8 cellular contexts compared by ENCODE assay signal in the genomic region with DNA sequence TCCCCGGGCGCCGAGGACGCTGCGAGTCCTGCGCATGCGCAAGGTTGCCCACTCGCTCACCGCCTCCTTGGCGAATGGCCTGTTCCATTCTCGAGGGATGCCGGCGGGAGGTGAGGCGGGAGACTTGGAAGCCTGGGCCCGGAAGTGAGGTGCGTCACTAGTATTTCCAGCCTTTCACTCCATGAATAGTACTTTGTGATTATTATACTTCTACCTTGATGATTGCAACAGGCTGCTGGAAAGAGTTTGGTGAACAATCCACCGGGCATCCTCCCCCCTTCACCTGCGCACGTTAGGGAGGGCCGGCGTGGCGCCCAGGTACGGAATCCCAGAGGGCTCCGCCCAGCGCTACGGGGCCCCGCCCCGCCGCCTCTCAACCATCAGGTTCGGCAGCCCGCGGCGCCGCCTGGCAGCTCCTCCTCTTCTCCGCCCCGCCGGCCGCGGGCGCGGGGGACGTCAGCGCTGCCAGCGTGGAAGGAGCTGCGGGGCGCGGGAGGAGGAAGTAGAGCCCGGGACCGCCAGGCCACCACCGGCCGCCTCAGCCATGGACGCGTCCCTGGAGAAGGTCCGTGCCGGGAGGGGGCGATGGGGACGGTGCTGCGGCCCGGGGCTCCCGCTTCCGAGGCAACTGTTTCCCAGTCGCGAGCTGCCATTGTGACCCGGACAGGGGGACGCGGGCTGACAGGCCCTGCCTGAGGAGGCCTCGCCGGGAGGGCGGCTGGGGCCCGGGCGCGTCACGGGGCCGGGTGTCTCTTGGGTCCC. TPM values are rescaled to one million over a fixed set of nuclear protein-coding genes. Genes with fewer than 3 reads are reported as not detected.
A peak's percentile ranks its signal among the peaks of the same experiment; 100 is the strongest.
DNase-seq lines count a peak whose midpoint lies in the region; ATAC-seq and TF ChIP-seq lines count a peak whose summit lies in the region.
"Not testable (repeated sequence)": the region's sequence is repeated elsewhere in the genome, so short reads cannot be mapped to it uniquely, and the experiment has no call there.

Gene PDXDC1, plus strand, starts transcription at position 371 of the 762 bp plus-strand sequence. Its CDS starts 174 bp downstream, at position 545.

- not testable (repeated sequence) for H3K36me3 ChIP-seq in WERI-Rb-1; breast epithelium; iPS-20b (ENCODE audit: insufficient read depth, low read depth, low read length)

- DNase-seq in AG04449 (ENCODE audit: low read depth, low spot score), result peak; percentile 16
- peak; percentile 99 for DNase-seq in NCI-H2227 (lab: John Stamatoyannopoulos, UW; ENCODE audit: unreplicated experiment)
- DNase-seq in WERI-Rb-1, result peak; percentile 99
- peak; percentile 88 to 98 for DNase-seq in breast epithelium (ENCODE audit: low spot score in 2 of 2)

- TF ChIP-seq POLR2A in breast epithelium (IDR thresholded peaks at IDR 0.05), result not testable (repeated sequence)

- H3K9me3 ChIP-seq in WERI-Rb-1 (ENCODE audit: severe bottlenecking); breast epithelium; iPS-20b (ENCODE audit: insufficient read depth, low read depth, low read length): not testable (repeated sequence)

- H3K4me1 ChIP-seq in breast epithelium; iPS-20b (ENCODE audit: insufficient read depth, low read length): not testable (repeated sequence)

- POLR2A ChIA-PET in AG04449 (lab: Yijun Ruan, JAX), result not testable (repeated sequence)

- ATAC-seq in GM18907 (IDR thresholded peaks at IDR 0.05; ENCODE audit: unreplicated experiment) (peak; percentile 91), HG03139 (IDR thresholded peaks at IDR 0.05; ENCODE audit: unreplicated experiment) (peak; percentile 86)

- H3K9ac ChIP-seq in iPS-20b (ENCODE audit: low read depth, low read length), result peak within 1 kb of the TSS; percentile 90

- H3K27me3 ChIP-seq in WERI-Rb-1 (ENCODE audit: insufficient read depth, low read depth, severe bottlenecking); breast epithelium; iPS-20b (ENCODE audit: insufficient read depth, low read length): not testable (repeated sequence)

- H3K27ac ChIP-seq in WERI-Rb-1 (peak within 1 kb of the TSS; percentile 89), breast epithelium (peak within 1 kb of the TSS; percentile 95 to 100), iPS-20b (ENCODE audit: low read length) (peak within 1 kb of the TSS; percentile 76), skin epidermis (peak within 1 kb of the TSS; percentile 87 to 99 (median 95))

- CTCF ChIA-PET in AG04449 (lab: Yijun Ruan, JAX), result not testable (repeated sequence)

- H3K4me3 ChIP-seq in AG04449 (ENCODE audit: low read depth, low read length), result peak within 1 kb of the TSS; percentile 87
- peak within 1 kb of the TSS; percentile 98 for H3K4me3 ChIP-seq in WERI-Rb-1 (ENCODE audit: low read depth, low read length)
- peak within 1 kb of the TSS; percentile 69 to 100 (median 78) for H3K4me3 ChIP-seq in breast epithelium
- peak within 1 kb of the TSS; percentile 81 for H3K4me3 ChIP-seq in iPS-20b (ENCODE audit: low read length)
- H3K4me3 ChIP-seq in skin epidermis, result peak within 1 kb of the TSS; percentile 92 to 100 (median 99)

- TF ChIP-seq CTCF in AG04449 (IDR thresholded peaks at IDR 0.05; ENCODE audit: insufficient read depth, low read length, missing control alignments); WERI-Rb-1 (IDR thresholded peaks at IDR 0.05; ENCODE audit: low read depth, low read length); breast epithelium (IDR thresholded peaks at IDR 0.05): not testable (repeated sequence)

- intact Hi-C loops in breast epithelium (cut with DNase I; ENCODE audit: low total_unique reads), result not testable (repeated sequence)

RNA-seq across cellular contexts. Expression of gene PDXDC1, which starts in this region (rescaled TPM):
- 10 to 100 TPM; 66.4 to 86.6 (median 82.9) TPM for total RNA-seq in breast epithelium

Comparison
In these comparisons a context has a peak if more than half of its experiments do, and no peak if none do; other contexts are left out.
1. Peak in every context shown above with its lines: DNase-seq, ATAC-seq, H3K4me3 ChIP-seq and H3K27ac ChIP-seq.
2. DNase-seq: peak in every context shown above with its lines; median percentile 99 in NCI-H2227; 99 in WERI-Rb-1; 93 in breast epithelium; 16 in AG04449.